8 cellular contexts compared by ENCODE assay signal in genomic region chr2:222655748-222656543, GRCh38. TPM values are rescaled to one million over a fixed set of nuclear protein-coding genes. Genes with fewer than 3 reads are reported as not detected.
DNase-seq lines count a peak whose midpoint lies in the region; ATAC-seq and TF ChIP-seq lines count a peak whose summit lies in the region.

Gene FARSB, minus strand, starts transcription at chr2:222656092. Its CDS starts 19 bp downstream, at chr2:222656073.

- TF ChIP-seq CTCF in choroid plexus epithelial cell (conservative IDR thresholded peaks at IDR 0.05; ENCODE audit: low read depth, low read length): no peak

- no peaks in the 10 kb centered on the region for H3K9me3 Mint-ChIP-seq in activated CD4-positive, alpha-beta T cell treated with anti-CD3 and anti-CD28 coated beads for 36 hours (ENCODE audit: low read depth)

- ATAC-seq in HG03442 (IDR thresholded peaks at IDR 0.05; ENCODE audit: unreplicated experiment): peak; percentile 88
- peak; percentile 92 for ATAC-seq in activated CD4-positive, alpha-beta T cell treated with anti-CD3 and anti-CD28 coated beads for 36 hours

- intact Hi-C loops in activated CD4-positive, alpha-beta T cell treated with anti-CD3 and anti-CD28 coated beads for 36 hours (cut with DNase I, micrococcal nuclease): loop anchor here in 1 of 2 experiments (1.0 to 10.0 kb wide), 10 partner anchors 34 to 1919 kb away; partner anchors contain the start of genes AP1S3, EPHA4 and SGPP2

- peaks cover 20% of the 10 kb centered on the region for H3K36me3 Mint-ChIP-seq in activated CD4-positive, alpha-beta T cell treated with anti-CD3 and anti-CD28 coated beads for 36 hours (ENCODE audit: low read depth)

- CTCF ChIA-PET in activated CD4-positive, alpha-beta T cell treated with anti-CD3 and anti-CD28 coated beads for 36 hours (lab: Charles Lee): interaction anchor here (0.6 to 1.2 kb wide), 2 partner anchors 36 to 631 kb away, joined by 3 to 4 read pairs; no protein-coding TSS in a partner anchor

- peak within 1 kb of the TSS; percentile 90 for H3K4me3 ChIP-seq in choroid plexus epithelial cell (ENCODE audit: low read depth, low read length)

- POLR2A ChIA-PET in activated CD4-positive, alpha-beta T cell treated with anti-CD3 and anti-CD28 coated beads for 36 hours (lab: Charles Lee): interaction anchor here (0.6 kb wide), 2 partner anchors 207 to 932 kb away, joined by 3 read pairs; no protein-coding TSS in a partner anchor

- H3K27me3 Mint-ChIP-seq in activated CD4-positive, alpha-beta T cell treated with anti-CD3 and anti-CD28 coated beads for 36 hours: no peaks in the 10 kb centered on the region

- DNase-seq in Ammon's horn (ENCODE audit: low spot score): peak; percentile 97
- peak; percentile 83 for DNase-seq in GM19238 (ENCODE audit: insufficient read length, low spot score)
- peak; percentile 87 to 94 for DNase-seq in NCI-H524 (lab: John Stamatoyannopoulos, UW)
- DNase-seq in activated CD4-positive, alpha-beta T cell treated with anti-CD3 and anti-CD28 coated beads for 36 hours: peak; percentile 96
- DNase-seq in choroid plexus epithelial cell (ENCODE audit: low read depth): peak; percentile 97
- DNase-seq in kidney tubule cell (ENCODE audit: low spot score): peak; percentile 97
- peak; percentile 84 to 85 (median 84) for DNase-seq in stimulated activated CD4-positive, alpha-beta T cell treated with anti-CD3 and anti-CD28 coated beads, Interleukin-1b, Interleukin-23, amount 100 ng/mL, for 24 hours (ENCODE audit: low read depth in 4 of 4, low spot score in 1 of 4)

- peak within 1 kb of the TSS; percentile 97 for H3K4me3 Mint-ChIP-seq in activated CD4-positive, alpha-beta T cell treated with anti-CD3 and anti-CD28 coated beads for 36 hours

- peak within 1 kb of the TSS; percentile 95 for H3K27ac Mint-ChIP-seq in activated CD4-positive, alpha-beta T cell treated with anti-CD3 and anti-CD28 coated beads for 36 hours

- H3K4me1 Mint-ChIP-seq in activated CD4-positive, alpha-beta T cell treated with anti-CD3 and anti-CD28 coated beads for 36 hours: peaks cover 38% of the 10 kb centered on the region

RNA-seq across cellular contexts. Expression of gene FARSB, which starts in this region (rescaled TPM):
- 10 to 100 TPM; 56.3 to 58.5 TPM for total RNA-seq in activated CD4-positive, alpha-beta T cell treated with anti-CD3 and anti-CD28 coated beads for 36 hours

Comparison
In these comparisons a context has a peak if more than half of its experiments do, and no peak if none do; other contexts are left out.
1. Peak in every context shown above with its lines: DNase-seq, ATAC-seq and H3K4me3 ChIP-seq.